27 cellular contexts compared by ENCODE assay signal in the genomic region with DNA sequence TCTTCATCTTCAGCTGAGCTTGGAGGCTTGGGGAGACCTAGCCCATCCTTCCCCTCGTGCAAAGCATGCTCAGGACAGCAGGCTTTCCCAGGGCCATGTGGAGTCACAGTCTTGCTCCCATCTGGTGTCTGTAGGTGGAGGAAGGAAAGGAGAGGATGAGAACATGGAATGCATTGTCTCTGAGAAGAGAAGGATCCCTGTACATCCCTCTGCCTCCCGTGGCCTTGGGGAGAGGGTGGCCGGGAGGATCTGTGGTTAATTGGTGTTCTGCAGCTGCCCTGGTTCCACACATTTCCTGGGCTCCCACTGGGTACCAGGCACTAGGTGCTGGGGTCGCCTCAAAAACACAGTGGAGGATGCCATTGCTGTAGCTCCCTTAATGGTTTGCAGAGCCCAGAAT.
"Had no signal": no experiment of that assay in that cellular context is flagged by ENCODE, and none has a peak within 500 bp of the region (broad histone marks: within the 10 kb centered on the region; RNA-seq: fewer than 3 reads in every experiment).

No MANE protein-coding gene starts in this region.

- FAIRE-seq: astrocyte, bronchial epithelial cell, frontal cortex had no signal

- DNase-seq: activated B cell treated with CpG ODN at 0.5 μM for 24 hours; activated CD4-positive, alpha-beta memory T cell treated with anti-CD3 and anti-CD28 coated beads for 36 hours; activated CD4-positive, alpha-beta T cell treated with anti-CD3 and anti-CD28 coated beads, Interleukin-2, amount 10 ng/mL, durations not matched to agents 24 days and 14 days; activated CD8-positive, alpha-beta memory T cell treated with anti-CD3 and anti-CD28 coated beads, Interleukin-2, amount 10 ng/mL, durations not matched to agents 7 days and 5 days; activated CD8-positive, alpha-beta memory T cell treated with anti-CD3 and anti-CD28 coated beads, Interleukin-2, amount 50 U/mL, for 4 hours; activated CD8-positive, alpha-beta T cell treated with anti-CD3 and anti-CD28 coated beads, Interleukin-2, amount 10 ng/mL, durations not matched to agents 7 days and 5 days; activated naive CD4-positive, alpha-beta T cell treated with anti-CD3 and anti-CD28 coated beads, Interleukin-2, amount 10 ng/mL, durations not matched to agents 7 days and 5 days; activated naive CD8-positive, alpha-beta T cell treated with anti-CD3 and anti-CD28 coated beads, Interleukin-2, amount 10 ng/mL, durations not matched to agents 7 days and 5 days; activated T-cell treated with anti-CD3 and anti-CD28 coated beads, Interleukin-2, amount 50 U/mL, for 1 hour; activated T-cell treated with anti-CD3 and anti-CD28 coated beads, Interleukin-2, amount 50 U/mL, for 72 hours; brain microvascular endothelial cell; caudate nucleus; colonic mucosa; effector memory CD4-positive, alpha-beta T cell; endodermal cell; foreskin fibroblast; T-helper 1 cell; T-helper 17 cell; T1000; WERI-Rb-1 had no signal

- H3K27ac Mint-ChIP-seq: activated B cell treated with CpG ODN at 0.5 μM for 24 hours; activated CD4-positive, alpha-beta memory T cell treated with anti-CD3 and anti-CD28 coated beads for 36 hours; activated CD4-positive, alpha-beta T cell treated with anti-CD3 and anti-CD28 coated beads, Interleukin-2, amount 10 ng/mL, durations not matched to agents 24 days and 14 days; activated CD8-positive, alpha-beta memory T cell treated with anti-CD3 and anti-CD28 coated beads, Interleukin-2, amount 10 ng/mL, durations not matched to agents 7 days and 5 days; activated CD8-positive, alpha-beta T cell treated with anti-CD3 and anti-CD28 coated beads, Interleukin-2, amount 10 ng/mL, durations not matched to agents 7 days and 5 days; activated naive CD4-positive, alpha-beta T cell treated with anti-CD3 and anti-CD28 coated beads, Interleukin-2, amount 10 ng/mL, durations not matched to agents 7 days and 5 days; activated naive CD8-positive, alpha-beta T cell treated with anti-CD3 and anti-CD28 coated beads, Interleukin-2, amount 10 ng/mL, durations not matched to agents 7 days and 5 days; activated T-cell treated with anti-CD3 and anti-CD28 coated beads, Interleukin-2, amount 50 U/mL, for 72 hours; endodermal cell; T-helper 17 cell; T-helper 2 cell treated with Interferon-gamma antibody and Interleukin-4, amounts not matched to agents 5 μg/mL and 100 μg/mL, for 36 hours had no signal

- H3K4me1 ChIP-seq: colonic mucosa had no signal

- H3K27me3 ChIP-seq: brain microvascular endothelial cell, colonic mucosa had no signal

- H3K9me3 Mint-ChIP-seq: activated B cell treated with CpG ODN at 0.5 μM for 24 hours; activated CD4-positive, alpha-beta memory T cell treated with anti-CD3 and anti-CD28 coated beads for 36 hours; activated CD4-positive, alpha-beta T cell treated with anti-CD3 and anti-CD28 coated beads, Interleukin-2, amount 10 ng/mL, durations not matched to agents 24 days and 14 days; activated naive CD4-positive, alpha-beta T cell treated with anti-CD3 and anti-CD28 coated beads, Interleukin-2, amount 10 ng/mL, durations not matched to agents 7 days and 5 days; activated naive CD4-positive, alpha-beta T cell treated with anti-CD3 and anti-CD28 coated beads, Interleukin-2, amount 50 U/mL, for 72 hours; activated naive CD8-positive, alpha-beta T cell treated with anti-CD3 and anti-CD28 coated beads, Interleukin-2, amount 10 ng/mL, durations not matched to agents 7 days and 5 days; endodermal cell; T-helper 2 cell treated with Interferon-gamma antibody and Interleukin-4, amounts not matched to agents 5 μg/mL and 100 μg/mL, for 36 hours had no signal

- H3K36me3 ChIP-seq: brain microvascular endothelial cell, colonic mucosa, WERI-Rb-1 had no signal

- H3K36me3 Mint-ChIP-seq: activated CD4-positive, alpha-beta memory T cell treated with anti-CD3 and anti-CD28 coated beads for 36 hours; activated CD8-positive, alpha-beta memory T cell treated with anti-CD3 and anti-CD28 coated beads, Interleukin-2, amount 10 ng/mL, durations not matched to agents 7 days and 5 days; activated naive CD4-positive, alpha-beta T cell treated with anti-CD3 and anti-CD28 coated beads, Interleukin-2, amount 10 ng/mL, durations not matched to agents 7 days and 5 days; activated naive CD4-positive, alpha-beta T cell treated with anti-CD3 and anti-CD28 coated beads, Interleukin-2, amount 50 U/mL, for 72 hours; activated naive CD8-positive, alpha-beta T cell treated with anti-CD3 and anti-CD28 coated beads, Interleukin-2, amount 10 ng/mL, durations not matched to agents 7 days and 5 days had no signal

- H3K4me1 Mint-ChIP-seq: activated B cell treated with CpG ODN at 0.5 μM for 24 hours; activated CD4-positive, alpha-beta T cell treated with anti-CD3 and anti-CD28 coated beads, Interleukin-2, amount 10 ng/mL, durations not matched to agents 24 days and 14 days; activated CD8-positive, alpha-beta memory T cell treated with anti-CD3 and anti-CD28 coated beads, Interleukin-2, amount 10 ng/mL, durations not matched to agents 7 days and 5 days; activated naive CD4-positive, alpha-beta T cell treated with anti-CD3 and anti-CD28 coated beads, Interleukin-2, amount 10 ng/mL, durations not matched to agents 7 days and 5 days; activated naive CD8-positive, alpha-beta T cell treated with anti-CD3 and anti-CD28 coated beads, Interleukin-2, amount 10 ng/mL, durations not matched to agents 7 days and 5 days; endodermal cell; T-helper 17 cell had no signal

- H3K4me3 Mint-ChIP-seq: activated B cell treated with CpG ODN at 0.5 μM for 24 hours; activated CD4-positive, alpha-beta memory T cell treated with anti-CD3 and anti-CD28 coated beads for 36 hours; activated CD4-positive, alpha-beta T cell treated with anti-CD3 and anti-CD28 coated beads, Interleukin-2, amount 10 ng/mL, durations not matched to agents 24 days and 14 days; activated CD8-positive, alpha-beta memory T cell treated with anti-CD3 and anti-CD28 coated beads, Interleukin-2, amount 10 ng/mL, durations not matched to agents 7 days and 5 days; activated CD8-positive, alpha-beta T cell treated with anti-CD3 and anti-CD28 coated beads, Interleukin-2, amount 10 ng/mL, durations not matched to agents 7 days and 5 days; activated naive CD4-positive, alpha-beta T cell treated with anti-CD3 and anti-CD28 coated beads, Interleukin-2, amount 10 ng/mL, durations not matched to agents 7 days and 5 days; activated naive CD8-positive, alpha-beta T cell treated with anti-CD3 and anti-CD28 coated beads, Interleukin-2, amount 10 ng/mL, durations not matched to agents 7 days and 5 days; activated T-cell treated with anti-CD3 and anti-CD28 coated beads, Interleukin-2, amount 50 U/mL, for 72 hours; endodermal cell; T-helper 17 cell; T-helper 2 cell treated with Interferon-gamma antibody and Interleukin-4, amounts not matched to agents 5 μg/mL and 100 μg/mL, for 36 hours had no signal

- H3K27ac ChIP-seq: brain microvascular endothelial cell, colonic mucosa, WERI-Rb-1 had no signal

- H3K4me3 ChIP-seq: colonic mucosa had no signal

- H3K9me3 ChIP-seq: colonic mucosa had no signal

- H3K27me3 Mint-ChIP-seq: activated B cell treated with CpG ODN at 0.5 μM for 24 hours; activated CD4-positive, alpha-beta memory T cell treated with anti-CD3 and anti-CD28 coated beads for 36 hours; activated CD4-positive, alpha-beta T cell treated with anti-CD3 and anti-CD28 coated beads, Interleukin-2, amount 10 ng/mL, durations not matched to agents 24 days and 14 days; activated CD8-positive, alpha-beta memory T cell treated with anti-CD3 and anti-CD28 coated beads, Interleukin-2, amount 10 ng/mL, durations not matched to agents 7 days and 5 days; activated naive CD4-positive, alpha-beta T cell treated with anti-CD3 and anti-CD28 coated beads, Interleukin-2, amount 10 ng/mL, durations not matched to agents 7 days and 5 days; activated naive CD8-positive, alpha-beta T cell treated with anti-CD3 and anti-CD28 coated beads, Interleukin-2, amount 10 ng/mL, durations not matched to agents 7 days and 5 days had no signal

- ATAC-seq: activated CD4-positive, CD25-positive, alpha-beta regulatory T cell treated with anti-CD3 and anti-CD28 coated beads, Interleukin-2, amount 50 U/mL, for 24 hours; activated CD8-positive, alpha-beta memory T cell treated with anti-CD3 and anti-CD28 coated beads, Interleukin-2, amount 10 ng/mL, durations not matched to agents 7 days and 5 days; activated CD8-positive, alpha-beta T cell treated with anti-CD3 and anti-CD28 coated beads, Interleukin-2, amount 10 ng/mL, durations not matched to agents 7 days and 5 days; activated naive CD4-positive, alpha-beta T cell treated with anti-CD3 and anti-CD28 coated beads, Interleukin-2, amount 50 U/mL, for 72 hours; activated T-cell treated with anti-CD3 and anti-CD28 coated beads, Interleukin-2, amount 50 U/mL, for 72 hours; esophagus mucosa; T-helper 17 cell had no signal
